ENCODE assay signal across 1 cellular context in the genomic region with DNA sequence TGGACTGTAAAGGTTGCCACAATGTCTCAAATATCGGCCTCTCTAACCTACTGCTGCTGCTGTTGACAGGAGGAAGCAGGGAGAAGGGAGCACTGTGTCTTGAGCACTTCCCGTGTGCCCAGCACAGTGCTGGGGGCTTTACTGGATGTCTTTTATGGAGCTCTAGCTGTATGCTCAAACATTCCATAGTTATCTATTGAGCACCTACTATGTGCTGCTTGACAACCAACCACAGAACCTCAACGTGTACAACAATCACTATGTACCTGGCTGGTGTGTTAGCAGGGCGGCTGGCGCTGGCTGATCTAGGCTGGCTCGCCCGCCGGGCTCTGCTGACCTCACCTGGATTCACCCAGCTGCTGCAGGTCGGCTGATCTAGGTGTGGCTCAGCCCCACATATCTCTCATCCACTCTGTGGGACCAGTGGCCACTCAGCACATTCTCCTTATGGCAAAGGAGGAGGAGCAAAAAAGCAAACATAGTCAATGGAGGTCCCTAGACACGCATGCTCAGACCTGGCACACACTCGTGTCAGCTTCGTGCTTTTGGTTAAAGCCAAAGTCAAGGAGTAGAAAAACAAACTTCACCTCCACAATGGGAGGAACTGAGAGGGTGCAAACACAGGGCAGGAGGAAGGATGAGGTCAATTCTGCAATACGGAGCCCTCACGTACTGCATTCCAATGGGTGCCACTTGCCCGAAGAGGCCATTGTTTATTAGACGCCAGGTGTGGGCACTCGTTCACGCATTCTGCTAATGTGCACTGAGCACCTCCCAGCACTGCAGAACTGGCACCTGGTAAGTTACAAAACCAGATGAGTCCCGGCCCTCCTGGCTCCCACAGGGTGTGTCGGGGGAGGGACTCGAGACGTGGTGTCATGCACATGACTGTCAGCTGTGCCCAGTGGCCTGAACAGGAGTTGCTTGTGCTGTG.
TF ChIP-seq lines count a peak whose summit lies in the region.

No MANE protein-coding gene starts in this region.

TF ChIP-seq in GM23338, 12 proteins besides CTCF, POLR2A, EP300 and RAD21 (continued from another document):
- no peak for TF ChIP-seq REST (IDR thresholded peaks at IDR 0.05; ENCODE audit: unreplicated experiment)
- no peak for TF ChIP-seq STAT1 (IDR thresholded peaks at IDR 0.05; ENCODE audit: unreplicated experiment)
- no peak for TF ChIP-seq CREB1 (CRISPR knock-in tag; IDR thresholded peaks at IDR 0.05; ENCODE audit: low read depth)
- no peak for TF ChIP-seq ZNF331 (CRISPR knock-in tag; IDR thresholded peaks at IDR 0.05; ENCODE audit: low read depth)
- TF ChIP-seq ZNF462 (CRISPR knock-in tag; IDR thresholded peaks at IDR 0.05), result no peak
TF ChIP-seq in GM23338: peak in this region for 0.
